ENCODE assay signal across 8 cellular contexts in genomic region chr6:119079288-119079809, GRCh38. TPM values are rescaled to one million over a fixed set of nuclear protein-coding genes. Genes with fewer than 3 reads are reported as not detected.
DNase-seq lines count a peak whose midpoint lies in the region; ATAC-seq and TF ChIP-seq lines count a peak whose summit lies in the region.

No MANE protein-coding gene starts in this region.

- H3K27ac ChIP-seq in cingulate gyrus (ENCODE audit: low read depth, low read length) = peak overlapping the region; percentile 75

- ATAC-seq in HG03460 (IDR thresholded peaks at IDR 0.05; ENCODE audit: unreplicated experiment) = no peak

- intact Hi-C loops in Caco-2 (cut with micrococcal nuclease; ENCODE audit: unreplicated experiment) = loop anchor here (1.0 to 10.0 kb wide), 3 partner anchors 31 to 115 kb away; no protein-coding TSS in a partner anchor

- H3K4me3 Mint-ChIP-seq in Caco-2 (ENCODE audit: unreplicated experiment) = peak overlapping the region; percentile 89

- peaks cover 10% of the 10 kb centered on the region; the same call in 1 of the 2 replicates for H3K4me1 ChIP-seq in Caco-2

- peaks cover 7% of the 10 kb centered on the region for H3K4me1 Mint-ChIP-seq in Caco-2 (ENCODE audit: low read depth, unreplicated experiment)

- no peak for DNase-seq in Caco-2
- peak; percentile 26 for DNase-seq in M059J (ENCODE audit: low read depth)
- peak; percentile 35 for DNase-seq in myocyte (ENCODE audit: low read depth)
- DNase-seq in NCI-H128 (lab: John Stamatoyannopoulos, UW; ENCODE audit: unreplicated experiment) = no peak
- no peak for DNase-seq in iPS-NIHi7 (ENCODE audit: extremely low spot score)
- no peak for DNase-seq in stimulated activated CD4-positive, alpha-beta T cell treated with anti-CD3 and anti-CD28 coated beads, Interleukin-1b, Interleukin-23, amount 100 ng/mL, for 48 hours

- POLR2A ChIA-PET in Caco-2 (lab: Charles Lee) = no interaction called here

- H3K9me3 Mint-ChIP-seq in Caco-2 (ENCODE audit: unreplicated experiment) = peaks cover 22% of the 10 kb centered on the region

- peak overlapping the region; percentile 82 for H3K27ac Mint-ChIP-seq in Caco-2 (ENCODE audit: unreplicated experiment)

- no peak for TF ChIP-seq CTCF in Caco-2 (IDR thresholded peaks at IDR 0.05; ENCODE audit: insufficient read depth in 1 of 2, low read depth in 1 of 2, low read length in 1 of 2, severe bottlenecking in 1 of 2, unreplicated experiment in 1 of 2)

- no TSS peak for BruUV-seq in Caco-2 (replicated peaks; lab: Mats Ljungman, UMichigan)

- CTCF ChIA-PET in Caco-2 (lab: Charles Lee) = interaction anchor here (0.6 to 1.8 kb wide), 3 partner anchors 31 to 111 kb away, joined by 3 to 7 read pairs (median 6); no protein-coding TSS in a partner anchor

- peaks cover 17% of the 10 kb centered on the region; the same call in 1 of the 2 replicates for H3K9me3 ChIP-seq in Caco-2

- H3K36me3 Mint-ChIP-seq in Caco-2 (ENCODE audit: insufficient read depth, unreplicated experiment) = peaks cover 6% of the 10 kb centered on the region

- H3K4me3 ChIP-seq in Caco-2 (ENCODE audit: low read depth, low read length) = peak overlapping the region; percentile 93

- H3K36me3 ChIP-seq in Caco-2 (ENCODE audit: control insufficient read depth, insufficient read depth, low read length) = no peaks in the 10 kb centered on the region; the same call in 1 of the 2 replicates

- H3K27me3 ChIP-seq in Caco-2 (replicated peaks; ENCODE audit: control insufficient read depth, insufficient read depth, low read length) = no peaks in the 10 kb centered on the region

- H3K27me3 Mint-ChIP-seq in Caco-2 (ENCODE audit: insufficient read depth, unreplicated experiment) = no peaks in the 10 kb centered on the region

RNA-seq across cellular contexts. Expression of gene FAM184A, which starts 0.9 kb away (rescaled TPM):
- total RNA-seq in Caco-2 (2022) = 10.8 and 11.2 TPM in 2 replicates
- 0.79 and 5.4 TPM in 2 replicates for total RNA-seq in M059J (2014; rRNA removed; shearing (Covaris generic))
- 0.99 and 1.5 TPM in 2 replicates for total RNA-seq in myocyte
- polyA plus RNA-seq in myocyte (2012) = 0.33 TPM

Comparison
In these comparisons a context has a peak if more than half of its experiments do, and no peak if none do; other contexts are left out.
1. DNase-seq: peak in M059J (single experiment) and myocyte (single experiment); none in Caco-2 (0 of 2), NCI-H128 (single experiment), iPS-NIHi7 (single experiment) and stimulated activated CD4-positive, alpha-beta T cell treated with anti-CD3 and anti-CD28 coated beads, Interleukin-1b, Interleukin-23, amount 100 ng/mL, for 48 hours (single experiment).